In genomic region chr20:46831633-46832011, GRCh38 we compare ENCODE assay signal across 1 cellular context.
TF ChIP-seq lines count a peak whose summit lies in the region.

No MANE protein-coding gene starts in this region.

TF ChIP-seq in GM12878, 131 proteins besides CTCF, POLR2A, EP300 and RAD21 (continued from another document):
- TF ChIP-seq E2F8 (IDR thresholded peaks at IDR 0.05; ENCODE audit: low read depth, partially characterized antibody), result no peak
